9 cellular contexts compared by ENCODE assay signal in the genomic region with DNA sequence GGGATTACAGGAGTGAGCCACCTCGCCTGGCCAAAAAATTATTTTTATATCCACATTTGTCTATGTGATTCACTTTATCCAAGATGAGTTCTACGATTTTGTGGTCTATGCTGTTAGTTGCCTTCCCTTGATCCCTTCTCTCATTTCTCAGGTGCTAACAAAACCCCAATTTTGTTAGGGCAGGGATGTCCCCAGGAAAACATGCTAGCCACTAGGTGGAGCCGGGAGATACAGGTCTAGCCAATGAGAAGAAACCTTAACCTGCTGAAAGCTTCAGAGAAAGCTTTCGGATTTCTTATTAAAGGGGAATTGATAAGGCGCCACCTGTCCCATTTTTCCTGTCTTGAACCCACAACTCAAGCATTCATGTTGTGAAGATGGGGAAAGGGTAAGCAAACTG.
DNase-seq lines count a peak whose midpoint lies in the region; ATAC-seq, FAIRE-seq and TF ChIP-seq lines count a peak whose summit lies in the region.
"Had no signal": no experiment of that assay in that cellular context is flagged by ENCODE, and none has a peak within 500 bp of the region (broad histone marks: within the 10 kb centered on the region; RNA-seq: fewer than 3 reads in every experiment).

No MANE protein-coding gene starts in this region.

- H2AFZ ChIP-seq in DND-41 (ENCODE audit: low read depth, low read length), result no peak overlapping the region

- H3K27me3 ChIP-seq in DND-41 (ENCODE audit: insufficient read depth, low read length, poor library complexity), result no peaks in the 10 kb centered on the region
- H3K27me3 ChIP-seq: ovary had no signal

- peaks cover 0 to 5% of the 10 kb centered on the region in 2 donors for H3K4me1 Mint-ChIP-seq in stimulated activated naive B cell treated with anti-CD40 and anti-IgM and Interleukin-4, amounts not matched to agents 10 μg/mL and 1 μg/mL and 100 μg/mL, for 72 hours

- H3K27me3 Mint-ChIP-seq in stimulated activated naive B cell treated with anti-CD40 and anti-IgM and Interleukin-4, amounts not matched to agents 10 μg/mL and 1 μg/mL and 100 μg/mL, for 72 hours, result peaks cover 6 to 12% of the 10 kb centered on the region in 2 donors

- peaks cover under 1 to 5% of the 10 kb centered on the region in 2 donors for H3K36me3 Mint-ChIP-seq in stimulated activated naive B cell treated with anti-CD40 and anti-IgM and Interleukin-4, amounts not matched to agents 10 μg/mL and 1 μg/mL and 100 μg/mL, for 72 hours

- H3K4me3 ChIP-seq in DND-41 (ENCODE audit: low read depth in 1 of 2, low read length in 2 of 2) (no peak overlapping the region), LNCaP clone FGC (ENCODE audit: low read depth, low read length) (no peak overlapping the region)
- H3K4me3 ChIP-seq: ovary had no signal

- ATAC-seq in DND-41 (ENCODE audit: insufficient read depth, low read depth) (no peak), GM19023 (IDR thresholded peaks at IDR 0.05; ENCODE audit: unreplicated experiment) (no peak)
- ATAC-seq in stimulated activated naive B cell treated with anti-CD40 and anti-IgM and Interleukin-4, amounts not matched to agents 10 μg/mL and 1 μg/mL and 100 μg/mL, for 72 hours (replicated peaks), result peak; percentile 62 to 68

- no peak overlapping the region for H3K4me3 Mint-ChIP-seq in stimulated activated naive B cell treated with anti-CD40 and anti-IgM and Interleukin-4, amounts not matched to agents 10 μg/mL and 1 μg/mL and 100 μg/mL, for 72 hours

- H3K9me3 ChIP-seq in DND-41 (ENCODE audit: insufficient read depth, low read length, severe bottlenecking), result no peaks in the 10 kb centered on the region
- H3K9me3 ChIP-seq: ovary had no signal

- DNase-seq in DND-41 (peak; percentile 54), LNCaP clone FGC (ENCODE audit: low read depth) (no peak), hepatic stellate cell (ENCODE audit: low spot score) (peak; percentile 15), H54 (ENCODE audit: insufficient read length, low spot score) (no peak), middle frontal gyrus (ENCODE audit: extremely low spot score, low spot score) (no peak)
- peak; percentile 65 for DNase-seq in activated CD8-positive, alpha-beta memory T cell treated with anti-CD3 and anti-CD28 coated beads, Interleukin-2, amount 50 U/mL, for 48 hours
- DNase-seq in stimulated activated naive B cell treated with anti-CD40 and anti-IgM and Interleukin-4, amounts not matched to agents 10 μg/mL and 1 μg/mL and 100 μg/mL, for 72 hours, result peak; percentile 6

- H3K9me3 Mint-ChIP-seq in stimulated activated naive B cell treated with anti-CD40 and anti-IgM and Interleukin-4, amounts not matched to agents 10 μg/mL and 1 μg/mL and 100 μg/mL, for 72 hours, result peaks cover 1 to 11% of the 10 kb centered on the region in 2 donors

- peak overlapping the region; percentile 31 for H3K27ac ChIP-seq in DND-41 (ENCODE audit: low read length)
- H3K27ac ChIP-seq: ovary had no signal

- no peaks in the 10 kb centered on the region for H3K79me2 ChIP-seq in DND-41 (ENCODE audit: insufficient read depth, low read length)

- no peak for TF ChIP-seq POLR2A in H54 (IDR thresholded peaks at IDR 0.05; ENCODE audit: low read depth, low read length)

- H3K36me3 ChIP-seq in DND-41 (ENCODE audit: insufficient read depth, low read length), result no peaks in the 10 kb centered on the region
- H3K36me3 ChIP-seq: ovary had no signal

- TF ChIP-seq CTCF in DND-41 (IDR thresholded peaks at IDR 0.05; ENCODE audit: borderline replicate concordance, extremely low read depth, low read length, poor library complexity, severe bottlenecking) (peak; percentile 69), LNCaP clone FGC (IDR thresholded peaks at IDR 0.05; ENCODE audit: control insufficient read depth, extremely low read depth, insufficient read depth) (peak; percentile 47)

- H3K27ac Mint-ChIP-seq in stimulated activated naive B cell treated with anti-CD40 and anti-IgM and Interleukin-4, amounts not matched to agents 10 μg/mL and 1 μg/mL and 100 μg/mL, for 72 hours, result no peak overlapping the region

- H4K20me1 ChIP-seq in DND-41 (ENCODE audit: insufficient read depth, low read length), result no peaks in the 10 kb centered on the region

- H3K4me2 ChIP-seq in DND-41 (ENCODE audit: insufficient read depth, low read length), result no peak overlapping the region

- peaks cover 60% of the 10 kb centered on the region for H3K4me1 ChIP-seq in DND-41 (ENCODE audit: insufficient read depth, low read length)

- no peak for FAIRE-seq in H54 (lab: Jason Lieb, UNC)

- no peak overlapping the region for H3K9ac ChIP-seq in DND-41 (ENCODE audit: low read depth, low read length)

Comparison
In these comparisons a context has a peak if more than half of its experiments do, and no peak if none do; other contexts are left out.
1. ATAC-seq: peak in stimulated activated naive B cell treated with anti-CD40 and anti-IgM and Interleukin-4, amounts not matched to agents 10 μg/mL and 1 μg/mL and 100 μg/mL, for 72 hours (2 of 2); none in DND-41 (single experiment) and GM19023 (single experiment).
2. DNase-seq: peak in DND-41 (single experiment), activated CD8-positive, alpha-beta memory T cell treated with anti-CD3 and anti-CD28 coated beads, Interleukin-2, amount 50 U/mL, for 48 hours (single experiment), hepatic stellate cell (single experiment) and stimulated activated naive B cell treated with anti-CD40 and anti-IgM and Interleukin-4, amounts not matched to agents 10 μg/mL and 1 μg/mL and 100 μg/mL, for 72 hours (single experiment); none in LNCaP clone FGC (single experiment), H54 (single experiment) and middle frontal gyrus (single experiment).